14 cellular contexts compared by ENCODE assay signal in the genomic region with DNA sequence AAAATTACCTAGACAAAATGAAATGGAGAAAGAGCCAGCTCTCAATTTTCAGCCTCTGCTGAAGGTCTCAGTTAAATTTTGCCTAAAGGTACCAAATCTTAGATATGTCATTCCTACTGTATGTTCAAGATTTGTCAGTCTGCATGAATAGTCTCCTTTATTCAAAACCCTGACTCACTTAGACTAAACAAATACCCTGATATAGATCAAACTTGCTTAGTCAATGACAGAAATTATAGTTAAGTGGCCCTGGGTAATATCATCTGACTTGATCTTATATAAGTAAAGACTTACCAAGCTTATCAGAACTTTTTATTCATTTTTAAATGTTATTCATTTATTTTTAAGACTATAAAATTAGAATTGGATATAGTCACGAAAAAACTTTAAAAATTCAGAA.
"Had no signal": no experiment of that assay in that cellular context is flagged by ENCODE, and none has a peak within 500 bp of the region (broad histone marks: within the 10 kb centered on the region; RNA-seq: fewer than 3 reads in every experiment).

No MANE protein-coding gene starts in this region.

- H3K9ac ChIP-seq: parathyroid adenoma had no signal

- DNase-seq: activated CD4-positive, alpha-beta T cell treated with anti-CD3 and anti-CD28 coated beads, Interleukin-2, amount 50 U/mL, for 1 hour; activated CD8-positive, alpha-beta memory T cell treated with anti-CD3 and anti-CD28 coated beads for 24 hours; activated naive CD8-positive, alpha-beta T cell treated with anti-CD3 and anti-CD28 coated beads for 36 hours; effector memory CD8-positive, alpha-beta T cell; erythroblast; naive thymus-derived CD4-positive, alpha-beta T cell; stimulated activated CD4-positive, alpha-beta T cell treated with anti-CD3 and anti-CD28 coated beads, Interleukin-12 subunit alpha, Interleukin-12 subunit beta, amount 100 ng/mL, for 4 hours; stimulated activated CD4-positive, alpha-beta T cell treated with anti-CD3 and anti-CD28 coated beads, Interleukin-2, amount 100 ng/mL, for 24 hours; T-helper 9 cell had no signal

- H3K36me3 ChIP-seq: thoracic aorta had no signal

- H3K27ac ChIP-seq: parathyroid adenoma, thoracic aorta had no signal

- ATAC-seq: activated CD4-positive, CD25-positive, alpha-beta regulatory T cell treated with anti-CD3 and anti-CD28 coated beads, Interleukin-2, amount 50 U/mL, for 24 hours; effector memory CD8-positive, alpha-beta T cell; naive thymus-derived CD4-positive, alpha-beta T cell; stimulated activated effector memory CD8-positive, alpha-beta T cell treated with anti-CD3 and anti-CD28 coated beads, Interleukin-12 subunit alpha, Interleukin-12 subunit beta, amount 100 ng/mL, for 72 hours had no signal

- H3K9me3 ChIP-seq: thoracic aorta had no signal

- H3K4me1 ChIP-seq: parathyroid adenoma had no signal

- H2AFZ ChIP-seq: parathyroid adenoma had no signal

- H3K4me3 ChIP-seq: lung, thoracic aorta had no signal

- H3K79me2 ChIP-seq: parathyroid adenoma had no signal
